1 cellular context compared by ENCODE assay signal in genomic region chr19:41363753-41364545, GRCh38.
A peak's percentile ranks its signal among the peaks of the same experiment; 100 is the strongest.
TF ChIP-seq lines count a peak whose summit lies in the region.

Gene B9D2 (minus strand): TSS chr19:41364149. CDS start chr19:41363519, 630 bp downstream.

TF ChIP-seq in K562, 482 proteins besides CTCF, POLR2A, EP300 and RAD21 (continued from another document and continues in another):
- TF ChIP-seq ZNF511 (CRISPR knock-in tag; IDR thresholded peaks at IDR 0.05) (peak; percentile 72; the same call in 1 of the 2 replicates), ZNF668 (CRISPR knock-in tag; IDR thresholded peaks at IDR 0.05) (no peak), E2F4 (CRISPR knock-in tag; IDR thresholded peaks at IDR 0.05; ENCODE audit: low read depth) (no peak), ZNF592 (IDR thresholded peaks at IDR 0.05) (no peak), ZNF277 (CRISPR knock-in tag; IDR thresholded peaks at IDR 0.05; ENCODE audit: borderline replicate concordance) (no peak), GTF2B (IDR thresholded peaks at IDR 0.05; ENCODE audit: extremely low read depth, insufficient read length) (no peak), FIP1L1 (IDR thresholded peaks at IDR 0.05; ENCODE audit: low read depth, low read length, poor library complexity, severe bottlenecking) (no peak), ZNF717 (CRISPR knock-in tag; IDR thresholded peaks at IDR 0.05) (no peak), FOS (IDR thresholded peaks at IDR 0.05; ENCODE audit: extremely low read depth, insufficient read length) (peak; percentile 23), NEUROD1 (IDR thresholded peaks at IDR 0.05; ENCODE audit: borderline replicate concordance, low read depth, low read length, partially characterized antibody) (peak; percentile 25), ZNF398 (CRISPR knock-in tag; IDR thresholded peaks at IDR 0.05) (no peak), ERF (CRISPR knock-in tag; IDR thresholded peaks at IDR 0.05) (0 out of 2 replicates have a peak, but pooled peaks have one; percentile 10), NR4A1 (CRISPR knock-in tag; IDR thresholded peaks at IDR 0.05) (0 out of 2 replicates have a peak, but pooled peaks have one; percentile 55), NR4A1 (tag; IDR thresholded peaks at IDR 0.05) (no peak), XRCC5 (IDR thresholded peaks at IDR 0.05; ENCODE audit: low read depth, low read length) (no peak; the same call in 1 of the 2 replicates), PTBP1 (IDR thresholded peaks at IDR 0.05; ENCODE audit: low read depth, low read length) (no peak), ZBED1 (IDR thresholded peaks at IDR 0.05) (no peak), CBX8 (IDR thresholded peaks at IDR 0.05; ENCODE audit: borderline replicate concordance, extremely low read depth, low read depth, low read length, poor library complexity, severe bottlenecking) (no peak), ZNF384 (IDR thresholded peaks at IDR 0.05; ENCODE audit: low read depth, low read length) (no peak), TFAP4 (CRISPR knock-in tag; IDR thresholded peaks at IDR 0.05; ENCODE audit: borderline replicate concordance) (peak; percentile 71; the same call in 1 of the 2 replicates), ETV5 (CRISPR knock-in tag; IDR thresholded peaks at IDR 0.05; ENCODE audit: low read depth) (0 out of 2 replicates have a peak, but pooled peaks have one; percentile 3), ZNF518B (CRISPR knock-in tag; IDR thresholded peaks at IDR 0.05) (no peak), ZFP30 (CRISPR knock-in tag; IDR thresholded peaks at IDR 0.05; ENCODE audit: borderline replicate concordance) (no peak), BMI1 (IDR thresholded peaks at IDR 0.05; ENCODE audit: low read length) (peak; percentile 79), ID3 (CRISPR knock-in tag; IDR thresholded peaks at IDR 0.05) (no peak), ID3 (tag; IDR thresholded peaks at IDR 0.05) (no peak), LCOR (CRISPR knock-in tag; IDR thresholded peaks at IDR 0.05) (peak; percentile 85), CUX1 (CRISPR knock-in tag; IDR thresholded peaks at IDR 0.05) (no peak; the same call in 1 of the 2 replicates), KLF16 (IDR thresholded peaks at IDR 0.05) (no peak), E2F1 (CRISPR knock-in tag; IDR thresholded peaks at IDR 0.05) (peak; percentile 81; the same call in 1 of the 2 replicates), USF1 (CRISPR knock-in tag; IDR thresholded peaks at IDR 0.05) (0 out of 2 replicates have a peak, but pooled peaks have one; percentile 36)
